Comparison of ENCODE assay signal across 16 cellular contexts in genomic region chr4:83258463-83258862, GRCh38. TPM values are rescaled to one million over a fixed set of nuclear protein-coding genes. Genes with fewer than 3 reads are reported as not detected.
DNase-seq lines count a peak whose midpoint lies in the region; ATAC-seq, FAIRE-seq and TF ChIP-seq lines count a peak whose summit lies in the region.
"Had no signal": no experiment of that assay in that cellular context is flagged by ENCODE, and none has a peak within 500 bp of the region (broad histone marks: within the 10 kb centered on the region; RNA-seq: fewer than 3 reads in every experiment).

No MANE protein-coding gene starts in this region.

- FAIRE-seq in GM19239 (lab: Jason Lieb, UNC): peak; percentile 73

- H3K27ac Mint-ChIP-seq in stimulated activated memory B cell treated with anti-CD40 and anti-IgM and Interleukin-4, amounts not matched to agents 10 μg/mL and 1 μg/mL and 100 μg/mL, for 72 hours: peak overlapping the region; percentile 91

- TF ChIP-seq CTCF in RWPE2 (IDR thresholded peaks at IDR 0.05; ENCODE audit: poor library complexity, severe bottlenecking) (no peak), left ventricle myocardium inferior (IDR thresholded peaks at IDR 0.05; ENCODE audit: borderline replicate concordance) (no peak)

- no peak overlapping the region for H3K4me3 ChIP-seq in RWPE2 (ENCODE audit: severe bottlenecking)
- no peak overlapping the region for H3K4me3 ChIP-seq in left ventricle myocardium inferior
- H3K4me3 ChIP-seq: HAP-1, SK-N-MC had no signal

- peak overlapping the region; percentile 99 for H3K27ac ChIP-seq in RWPE2 (ENCODE audit: poor library complexity, severe bottlenecking)
- H3K27ac ChIP-seq in left ventricle myocardium inferior (replicated peaks): no peak overlapping the region
- H3K27ac ChIP-seq: SK-N-MC had no signal

- H3K9me3 Mint-ChIP-seq in stimulated activated memory B cell treated with anti-CD40 and anti-IgM and Interleukin-4, amounts not matched to agents 10 μg/mL and 1 μg/mL and 100 μg/mL, for 72 hours: no peaks in the 10 kb centered on the region

- ATAC-seq in RWPE2 (ENCODE audit: low read depth) (no peak), GM19395 (IDR thresholded peaks at IDR 0.05; ENCODE audit: unreplicated experiment) (no peak)
- no peak for ATAC-seq in stimulated activated memory B cell treated with anti-CD40 and anti-IgM and Interleukin-4, amounts not matched to agents 10 μg/mL and 1 μg/mL and 100 μg/mL, for 72 hours
- ATAC-seq: Right ventricle myocardium inferior had no signal

- no peaks in the 10 kb centered on the region for H3K27me3 Mint-ChIP-seq in stimulated activated memory B cell treated with anti-CD40 and anti-IgM and Interleukin-4, amounts not matched to agents 10 μg/mL and 1 μg/mL and 100 μg/mL, for 72 hours

- H3K27me3 ChIP-seq in RWPE2 (ENCODE audit: insufficient read depth, poor library complexity, severe bottlenecking) (no peaks in the 10 kb centered on the region), left ventricle myocardium inferior (ENCODE audit: low read depth) (no peaks in the 10 kb centered on the region)

- DNase-seq in GM19239 (ENCODE audit: insufficient read length, low spot score): no peak
- DNase-seq in RWPE2 (ENCODE audit: low spot score): no peak
- peak; percentile 61 for DNase-seq in fibroblast of peridontal ligament (ENCODE audit: extremely low read depth)
- DNase-seq in left ventricle myocardium inferior: no peak
- no peak for DNase-seq in NOMO-1 (lab: John Stamatoyannopoulos, UW; ENCODE audit: unreplicated experiment in 2 of 2)
- DNase-seq: C1 segment of cervical spinal cord, MV-4-11, NCI-H1436 treated with DMSO at 0.1 percent for 48 hours, NCI-H2107, NCI-H226, NCI-H526 treated with DMSO at 0.1 percent for 48 hours had no signal

- no peak overlapping the region for H3K4me3 Mint-ChIP-seq in stimulated activated memory B cell treated with anti-CD40 and anti-IgM and Interleukin-4, amounts not matched to agents 10 μg/mL and 1 μg/mL and 100 μg/mL, for 72 hours

- intact Hi-C loops in left ventricle myocardium inferior (cut with micrococcal nuclease): no loop called here

- H3K4me1 ChIP-seq in RWPE2 (ENCODE audit: insufficient read depth, poor library complexity, severe bottlenecking) (peaks cover 25% of the 10 kb centered on the region), left ventricle myocardium inferior (peaks cover 21% of the 10 kb centered on the region)

- H3K36me3 Mint-ChIP-seq in stimulated activated memory B cell treated with anti-CD40 and anti-IgM and Interleukin-4, amounts not matched to agents 10 μg/mL and 1 μg/mL and 100 μg/mL, for 72 hours: peaks cover 18% of the 10 kb centered on the region

- H3K4me1 Mint-ChIP-seq in stimulated activated memory B cell treated with anti-CD40 and anti-IgM and Interleukin-4, amounts not matched to agents 10 μg/mL and 1 μg/mL and 100 μg/mL, for 72 hours: peaks cover 42% of the 10 kb centered on the region

- H3K9me3 ChIP-seq in RWPE2 (ENCODE audit: severe bottlenecking): no peaks in the 10 kb centered on the region
- no peaks in the 10 kb centered on the region for H3K9me3 ChIP-seq in left ventricle myocardium inferior (replicated peaks)
- H3K9me3 ChIP-seq: HAP-1 had no signal

- H3K36me3 ChIP-seq in RWPE2 (ENCODE audit: low read depth) (peaks cover 7% of the 10 kb centered on the region; the same call in 1 of the 2 replicates), left ventricle myocardium inferior (peaks cover 21% of the 10 kb centered on the region)

RNA-seq across cellular contexts. Expression of gene COQ2, which starts 26.1 kb away (rescaled TPM):
- total RNA-seq in left ventricle myocardium inferior: 27.3 TPM
